ENCODE assay signal across 31 cellular contexts in the genomic region with DNA sequence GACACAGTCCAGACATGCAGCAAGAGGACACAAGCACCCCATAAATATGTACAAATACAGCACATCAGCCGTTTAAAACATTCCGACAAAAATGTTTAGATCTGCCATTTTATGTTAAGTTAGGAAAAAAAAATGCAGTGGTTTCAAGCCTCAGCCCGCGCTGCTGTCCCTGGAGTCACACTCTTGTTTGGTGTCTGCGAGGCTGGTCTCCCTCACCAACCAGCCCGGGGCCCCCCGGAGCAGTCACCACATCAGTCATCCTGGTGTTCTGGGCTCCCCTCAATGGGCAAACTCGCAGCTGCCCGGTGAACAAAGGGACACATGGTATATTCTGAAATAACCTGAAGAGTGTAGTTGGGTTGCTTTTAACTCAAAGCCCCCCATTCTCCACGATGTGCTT.
"Had no signal": no experiment of that assay in that cellular context is flagged by ENCODE, and none has a peak within 500 bp of the region (broad histone marks: within the 10 kb centered on the region; RNA-seq: fewer than 3 reads in every experiment).

No MANE protein-coding gene starts in this region.

- H3K9me3 Mint-ChIP-seq: activated CD4-positive, alpha-beta memory T cell treated with anti-CD3 and anti-CD28 coated beads for 36 hours; activated CD4-positive, alpha-beta T cell treated with anti-CD3 and anti-CD28 coated beads, Interleukin-2, amount 10 ng/mL, durations not matched to agents 24 days and 14 days; activated T-helper 1 cell treated with anti-CD3 and anti-CD28 coated beads, Interleukin-12 subunit alpha, Interleukin-12 subunit beta, Interleukin-2, Interleukin-4 antibody, amounts not matched to agents 30 ng/mL and 10 ng/mL and 1 ng/mL, durations not matched to agents 14 hours and 24 hours and 36 hours; activated T-helper 2 cell treated with anti-CD3 and anti-CD28 coated beads, Interferon-gamma antibody, Interleukin-2, Interleukin-4, amounts not matched to agents 10 μg/mL and 5 μg/mL and 100 μg/mL, durations not matched to agents 14 hours and 24 hours and 36 hours; dendritic cell treated with granulocyte-macrophage colony-stimulating factor and Interleukin-4, amounts not matched to agents 40 ng/mL and 50 ng/mL, for 4 days had no signal

- H3K4me3 ChIP-seq: colonic mucosa, dorsolateral prefrontal cortex, esophagus squamous epithelium, gastroesophageal sphincter, heart right ventricle had no signal

- H3K36me3 Mint-ChIP-seq: activated CD4-positive, alpha-beta memory T cell treated with anti-CD3 and anti-CD28 coated beads for 36 hours; activated CD8-positive, alpha-beta memory T cell treated with anti-CD3 and anti-CD28 coated beads, Interleukin-2, amount 10 ng/mL, durations not matched to agents 7 days and 5 days; activated naive CD8-positive, alpha-beta T cell had no signal

- H3K27me3 Mint-ChIP-seq: activated CD4-positive, alpha-beta memory T cell treated with anti-CD3 and anti-CD28 coated beads for 36 hours; activated CD4-positive, alpha-beta T cell treated with anti-CD3 and anti-CD28 coated beads, Interleukin-2, amount 10 ng/mL, durations not matched to agents 24 days and 14 days; activated CD8-positive, alpha-beta memory T cell treated with anti-CD3 and anti-CD28 coated beads, Interleukin-2, amount 10 ng/mL, durations not matched to agents 7 days and 5 days; dendritic cell treated with granulocyte-macrophage colony-stimulating factor and Interleukin-4, amounts not matched to agents 40 ng/mL and 50 ng/mL, for 4 days had no signal

- H3K27me3 ChIP-seq: colonic mucosa, dorsolateral prefrontal cortex had no signal

- H3K9me3 ChIP-seq: colonic mucosa, esophagus squamous epithelium, gastroesophageal sphincter, heart right ventricle had no signal

- H3K4me1 ChIP-seq: colonic mucosa, esophagus squamous epithelium, gastroesophageal sphincter, heart right ventricle had no signal

- DNase-seq: activated CD4-positive, alpha-beta memory T cell treated with anti-CD3 and anti-CD28 coated beads for 36 hours; activated CD4-positive, alpha-beta T cell treated with anti-CD3 and anti-CD28 coated beads for 36 hours; activated CD4-positive, alpha-beta T cell treated with anti-CD3 and anti-CD28 coated beads, Interleukin-2, amount 10 ng/mL, durations not matched to agents 24 days and 14 days; activated CD4-positive, CD25-positive, alpha-beta regulatory T cell; activated CD4-positive, CD25-positive, alpha-beta regulatory T cell treated with anti-CD3 and anti-CD28 coated beads, Interleukin-2, amount 50 U/mL, for 72 hours; activated CD8-positive, alpha-beta memory T cell treated with anti-CD3 and anti-CD28 coated beads, Interleukin-2, amount 10 ng/mL, durations not matched to agents 7 days and 5 days; activated CD8-positive, alpha-beta memory T cell treated with anti-CD3 and anti-CD28 coated beads, Interleukin-2, amount 50 U/mL, for 4 hours; activated CD8-positive, alpha-beta T cell treated with anti-CD3 and anti-CD28 coated beads, Interleukin-2, amount 10 ng/mL, durations not matched to agents 7 days and 5 days; activated gamma-delta T cell treated with Interleukin-2 at 50 U/mL for 16 hours; activated naive CD4-positive, alpha-beta T cell treated with anti-CD3 and anti-CD28 coated beads, Interleukin-2, amount 50 U/mL, for 16 hours; activated naive CD4-positive, alpha-beta T cell treated with Interleukin-2 at 50 U/mL for 16 hours; activated T-cell treated with anti-CD3 and anti-CD28 coated beads, Interleukin-2, amount 50 U/mL, for 1 hour; activated T-cell treated with anti-CD3 and anti-CD28 coated beads, Interleukin-2, amount 50 U/mL, for 48 hours; amniotic stem cell; central memory CD4-positive, alpha-beta T cell; cerebellar nuclear complex; colonic mucosa; effector memory CD4-positive, alpha-beta T cell; esophagus squamous epithelium; foreskin melanocyte; heart right ventricle; T-helper 2 cell had no signal

- H3K27ac ChIP-seq: colonic mucosa, dorsolateral prefrontal cortex, epithelial cell of prostate, esophagus squamous epithelium, gastroesophageal sphincter, heart right ventricle had no signal

- H3K36me3 ChIP-seq: colonic mucosa, esophagus squamous epithelium, gastroesophageal sphincter, heart right ventricle had no signal

- H3K4me1 Mint-ChIP-seq: activated CD4-positive, alpha-beta T cell treated with anti-CD3 and anti-CD28 coated beads for 36 hours; activated CD4-positive, alpha-beta T cell treated with anti-CD3 and anti-CD28 coated beads, Interleukin-2, amount 10 ng/mL, durations not matched to agents 24 days and 14 days; activated CD8-positive, alpha-beta memory T cell treated with anti-CD3 and anti-CD28 coated beads, Interleukin-2, amount 10 ng/mL, durations not matched to agents 7 days and 5 days had no signal

- H3K27ac Mint-ChIP-seq: activated CD4-positive, alpha-beta memory T cell treated with anti-CD3 and anti-CD28 coated beads for 36 hours; activated CD4-positive, alpha-beta T cell treated with anti-CD3 and anti-CD28 coated beads for 36 hours; activated CD4-positive, alpha-beta T cell treated with anti-CD3 and anti-CD28 coated beads, Interleukin-2, amount 10 ng/mL, durations not matched to agents 24 days and 14 days; activated CD8-positive, alpha-beta memory T cell treated with anti-CD3 and anti-CD28 coated beads, Interleukin-2, amount 10 ng/mL, durations not matched to agents 7 days and 5 days; activated CD8-positive, alpha-beta T cell treated with anti-CD3 and anti-CD28 coated beads, Interleukin-2, amount 10 ng/mL, durations not matched to agents 7 days and 5 days; activated naive CD8-positive, alpha-beta T cell; activated T-helper 1 cell treated with anti-CD3 and anti-CD28 coated beads, Interleukin-12 subunit alpha, Interleukin-12 subunit beta, Interleukin-2, Interleukin-4 antibody, amounts not matched to agents 30 ng/mL and 10 ng/mL and 1 ng/mL, durations not matched to agents 14 hours and 24 hours and 36 hours; activated T-helper 2 cell treated with anti-CD3 and anti-CD28 coated beads, Interferon-gamma antibody, Interleukin-2, Interleukin-4, amounts not matched to agents 10 μg/mL and 5 μg/mL and 100 μg/mL, durations not matched to agents 14 hours and 24 hours and 36 hours; dendritic cell treated with granulocyte-macrophage colony-stimulating factor and Interleukin-4, amounts not matched to agents 40 ng/mL and 50 ng/mL, for 4 days had no signal

- H3K4me3 Mint-ChIP-seq: activated CD4-positive, alpha-beta memory T cell treated with anti-CD3 and anti-CD28 coated beads for 36 hours; activated CD4-positive, alpha-beta T cell treated with anti-CD3 and anti-CD28 coated beads for 36 hours; activated CD4-positive, alpha-beta T cell treated with anti-CD3 and anti-CD28 coated beads, Interleukin-2, amount 10 ng/mL, durations not matched to agents 24 days and 14 days; activated CD8-positive, alpha-beta memory T cell treated with anti-CD3 and anti-CD28 coated beads, Interleukin-2, amount 10 ng/mL, durations not matched to agents 7 days and 5 days; activated CD8-positive, alpha-beta T cell treated with anti-CD3 and anti-CD28 coated beads, Interleukin-2, amount 10 ng/mL, durations not matched to agents 7 days and 5 days; activated naive CD8-positive, alpha-beta T cell; activated T-helper 1 cell treated with anti-CD3 and anti-CD28 coated beads, Interleukin-12 subunit alpha, Interleukin-12 subunit beta, Interleukin-2, Interleukin-4 antibody, amounts not matched to agents 30 ng/mL and 10 ng/mL and 1 ng/mL, durations not matched to agents 14 hours and 24 hours and 36 hours; dendritic cell treated with granulocyte-macrophage colony-stimulating factor and Interleukin-4, amounts not matched to agents 40 ng/mL and 50 ng/mL, for 4 days had no signal

- FAIRE-seq: astrocyte, endothelial cell of umbilical vein had no signal
